ENCODE assay signal across 1 cellular context in genomic region chr17:7323731-7324437, GRCh38.
TF ChIP-seq lines count a peak whose summit lies in the region.

No MANE protein-coding gene starts in this region.

TF ChIP-seq in GM23338, 12 proteins besides CTCF, POLR2A, EP300 and RAD21 (continued from another document):
- TF ChIP-seq EZH2 (IDR thresholded peaks at IDR 0.05; ENCODE audit: low read depth, unreplicated experiment) = no peak
- no peak for TF ChIP-seq NANOG (IDR thresholded peaks at IDR 0.05; ENCODE audit: borderline replicate concordance)
TF ChIP-seq in GM23338: peak in this region for 0.
